Comparison of ENCODE assay signal across 26 cellular contexts in the genomic region with DNA sequence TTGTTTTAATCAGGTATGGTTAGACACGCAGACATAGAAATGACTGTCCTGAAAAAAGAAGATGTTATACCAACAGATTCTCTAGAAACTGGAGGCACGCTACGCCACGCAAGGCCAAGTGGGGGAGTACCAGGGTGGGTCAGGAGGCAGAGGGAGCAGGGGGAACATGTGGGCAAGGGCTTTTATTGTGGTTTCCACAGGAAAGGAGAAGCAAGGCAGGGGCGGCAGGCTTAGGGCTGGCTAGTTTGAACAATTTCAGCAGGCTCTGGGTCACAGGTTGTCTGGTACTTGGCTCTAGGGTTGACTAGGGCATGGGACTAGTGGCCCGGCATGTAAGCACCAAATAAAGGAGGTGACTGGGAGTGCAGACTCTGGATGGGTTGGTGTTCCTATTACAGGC. TPM values are rescaled to one million over a fixed set of nuclear protein-coding genes. Genes with fewer than 3 reads are reported as not detected.
DNase-seq lines count a peak whose midpoint lies in the region; ATAC-seq and TF ChIP-seq lines count a peak whose summit lies in the region.
"Had no signal": no experiment of that assay in that cellular context is flagged by ENCODE, and none has a peak within 500 bp of the region (broad histone marks: within the 10 kb centered on the region; RNA-seq: fewer than 3 reads in every experiment).

No MANE protein-coding gene starts in this region.

- no peak overlapping the region for H3K9ac ChIP-seq in colonic mucosa (ENCODE audit: low read depth in 2 of 2, low read length in 2 of 2)
- H3K9ac ChIP-seq: GM23248 had no signal

- H3K4me1 ChIP-seq in colonic mucosa = peaks cover 1% of the 10 kb centered on the region
- peaks cover 14% of the 10 kb centered on the region for H3K4me1 ChIP-seq in upper lobe of right lung

- H3K4me3 ChIP-seq in colonic mucosa (no peak overlapping the region), upper lobe of right lung (no peak overlapping the region)
- H3K4me3 ChIP-seq: A549, GM12878, GM23248, K562 had no signal

- TF ChIP-seq CTCF in GM10248 (IDR thresholded peaks at IDR 0.05; ENCODE audit: control extremely low read depth, extremely low read depth, low read depth, missing control alignments) (no peak), colonic mucosa (IDR thresholded peaks at IDR 0.05) (no peak), upper lobe of right lung (IDR thresholded peaks at IDR 0.05) (no peak)

- no peaks in the 10 kb centered on the region for H3K9me3 Mint-ChIP-seq in naive thymus-derived CD8-positive, alpha-beta T cell
- H3K9me3 Mint-ChIP-seq: CD4-positive, alpha-beta T cell; H9; HFFc6; T-helper 1 cell treated with Interleukin-12 subunit alpha and Interleukin-12 subunit beta and Interleukin-4 antibody, amounts not matched to agents 30 μg/mL and 1 μg/mL, for 36 hours had no signal

- intact Hi-C loops in colonic mucosa (cut with DNase I) (no loop called here), upper lobe of right lung (cut with DNase I) (no loop called here)

- no peaks in the 10 kb centered on the region for H3K36me3 Mint-ChIP-seq in naive thymus-derived CD8-positive, alpha-beta T cell

- DNase-seq in GM10248 (ENCODE audit: extremely low spot score) = peak; percentile 3
- peak; percentile 51 for DNase-seq in MV-4-11 (lab: John Stamatoyannopoulos, UW)
- peak; percentile 14 for DNase-seq in colonic mucosa
- DNase-seq in upper lobe of right lung = no peak
- DNase-seq in NCI-H2029 (lab: John Stamatoyannopoulos, UW) = no peak
- DNase-seq in naive thymus-derived CD8-positive, alpha-beta T cell = no peak
- DNase-seq: CD4-positive, alpha-beta T cell; COR-L47; DMS79; GM23248; H9; HFFc6; NCI-H1048; NCI-H1417 treated with DMSO at 0.1 percent for 48 hours; NCI-H187 treated with DMSO at 0.1 percent for 48 hours; NCI-H2227 treated with DMSO at 0.1 percent for 48 hours; NCI-H510A treated with DMSO at 0.1 percent for 48 hours; NCI-H748 treated with DMSO at 0.1 percent for 48 hours had no signal

- peak overlapping the region in 1 of 10 donors; percentile 11 for H3K27ac Mint-ChIP-seq in naive thymus-derived CD8-positive, alpha-beta T cell
- H3K27ac Mint-ChIP-seq: B cell; CD4-positive, alpha-beta T cell; HFFc6; T-helper 1 cell treated with Interleukin-12 subunit alpha and Interleukin-12 subunit beta and Interleukin-4 antibody, amounts not matched to agents 30 μg/mL and 1 μg/mL, for 36 hours had no signal

- H3K27ac ChIP-seq in colonic mucosa (no peak overlapping the region), upper lobe of right lung (no peak overlapping the region)
- H3K27ac ChIP-seq: A549, GM23248 had no signal

- no peaks in the 10 kb centered on the region for H3K4me1 Mint-ChIP-seq in naive thymus-derived CD8-positive, alpha-beta T cell

- no peaks in the 10 kb centered on the region for H3K36me3 ChIP-seq in colonic mucosa
- peaks cover 33% of the 10 kb centered on the region for H3K36me3 ChIP-seq in upper lobe of right lung

- H3K27me3 Mint-ChIP-seq in naive thymus-derived CD8-positive, alpha-beta T cell = peaks cover 14 to 64% (median 36%) of the 10 kb centered on the region in 5 donors

- H3K27me3 ChIP-seq in colonic mucosa (no peaks in the 10 kb centered on the region), upper lobe of right lung (no peaks in the 10 kb centered on the region)

- CTCF ChIA-PET in GM10248 (lab: Yijun Ruan, JAX) = interaction anchor here (4.1 to 4.2 kb wide), 2 partner anchors 20 to 21 kb away, joined by 22 to 27 read pairs; no protein-coding TSS in a partner anchor

- H3K9me3 ChIP-seq in colonic mucosa (no peaks in the 10 kb centered on the region), upper lobe of right lung (no peaks in the 10 kb centered on the region)
- H3K9me3 ChIP-seq: A549 had no signal

- ATAC-seq in upper lobe of right lung (peak; percentile 49), GM18511 (IDR thresholded peaks at IDR 0.05; ENCODE audit: unreplicated experiment) (no peak)
- ATAC-seq in naive thymus-derived CD8-positive, alpha-beta T cell = no peak
- ATAC-seq: A549, GM12878, HepG2, K562, Panc1 had no signal

- POLR2A ChIA-PET in GM10248 (lab: Yijun Ruan, JAX) = no interaction called here
- POLR2A ChIA-PET in naive thymus-derived CD8-positive, alpha-beta T cell (lab: Charles Lee) = no interaction called here

- no peak overlapping the region for H3K4me3 Mint-ChIP-seq in naive thymus-derived CD8-positive, alpha-beta T cell
- H3K4me3 Mint-ChIP-seq: B cell; CD4-positive, alpha-beta T cell; H9; HFFc6; T-helper 1 cell treated with Interleukin-12 subunit alpha and Interleukin-12 subunit beta and Interleukin-4 antibody, amounts not matched to agents 30 μg/mL and 1 μg/mL, for 36 hours had no signal

RNA-seq across cellular contexts. Expression of a gene that starts 7.2 kb away (rescaled TPM):
- 10 to 100 TPM; 28.1 to 32.3 TPM for total RNA-seq in colonic mucosa
- 58.6 TPM for total RNA-seq in upper lobe of right lung
- total RNA-seq in naive thymus-derived CD8-positive, alpha-beta T cell = not detected
- not detected for polyA plus RNA-seq in naive thymus-derived CD8-positive, alpha-beta T cell
- total RNA-seq: CD4-positive, alpha-beta T cell had no signal

RNA-seq across cellular contexts. Expression of a gene that starts 31.4 kb away (rescaled TPM):
- total RNA-seq in colonic mucosa (10 to 100 TPM; 33.6 to 37.0 TPM), upper lobe of right lung (25.2 TPM)
- not detected for total RNA-seq in naive thymus-derived CD8-positive, alpha-beta T cell
- polyA plus RNA-seq in naive thymus-derived CD8-positive, alpha-beta T cell = under 1 TPM in 1 of 3 donors, not detected in 2; 0.59 TPM
- total RNA-seq: CD4-positive, alpha-beta T cell had no signal

Comparison
In these comparisons a context has a peak if more than half of its experiments do, and no peak if none do; other contexts are left out.
1. DNase-seq: peak in GM10248 (single experiment), MV-4-11 (single experiment) and colonic mucosa (single experiment); none in upper lobe of right lung (single experiment), NCI-H2029 (single experiment) and naive thymus-derived CD8-positive, alpha-beta T cell (0 of 10).
2. RNA of a gene that starts 7.2 kb away (total RNA-seq): 58.6 TPM in upper lobe of right lung (single experiment) and 28.1 to 32.3 TPM in colonic mucosa; not detected in naive thymus-derived CD8-positive, alpha-beta T cell; every median in the first group is over 10 times any median in the second.
3. RNA of a gene that starts 31.4 kb away (total RNA-seq): 33.6 to 37.0 TPM in colonic mucosa and 25.2 TPM in upper lobe of right lung (single experiment); not detected in naive thymus-derived CD8-positive, alpha-beta T cell; every median in the first group is over 10 times any median in the second.